Comparison of ENCODE assay signal across 17 cellular contexts in genomic region chr12:93126069-93126474, GRCh38.
DNase-seq lines count a peak whose midpoint lies in the region; ATAC-seq, FAIRE-seq and TF ChIP-seq lines count a peak whose summit lies in the region.
"Had no signal": no experiment of that assay in that cellular context is flagged by ENCODE, and none has a peak within 500 bp of the region (broad histone marks: within the 10 kb centered on the region; RNA-seq: fewer than 3 reads in every experiment).

No MANE protein-coding gene starts in this region.

- H3K9me3 Mint-ChIP-seq in progenitor cell of endocrine pancreas (ENCODE audit: low read depth) (no peaks in the 10 kb centered on the region), immature natural killer cell (no peaks in the 10 kb centered on the region)
- H3K9me3 Mint-ChIP-seq: CD14-positive monocyte had no signal

- H3K4me1 Mint-ChIP-seq in progenitor cell of endocrine pancreas (ENCODE audit: low read depth) (peaks cover 27% of the 10 kb centered on the region), immature natural killer cell (no peaks in the 10 kb centered on the region)

- H3K27ac Mint-ChIP-seq in progenitor cell of endocrine pancreas = no peak overlapping the region
- no peak overlapping the region for H3K27ac Mint-ChIP-seq in immature natural killer cell
- H3K27ac Mint-ChIP-seq: CD14-positive monocyte had no signal

- no peak for TF ChIP-seq CTCF in progenitor cell of endocrine pancreas (IDR thresholded peaks at IDR 0.05; ENCODE audit: unreplicated experiment)

- no peak for FAIRE-seq in frontal cortex (lab: Jason Lieb, UNC)
- FAIRE-seq: astrocyte, G401.6 had no signal

- H3K27me3 Mint-ChIP-seq in progenitor cell of endocrine pancreas (no peaks in the 10 kb centered on the region), immature natural killer cell (ENCODE audit: low read depth in 3 of 3) (peaks cover 0 to 2% (median 0%) of the 10 kb centered on the region in 3 donors)

- H3K36me3 Mint-ChIP-seq in progenitor cell of endocrine pancreas (ENCODE audit: insufficient read depth) (no peaks in the 10 kb centered on the region), immature natural killer cell (no peaks in the 10 kb centered on the region)
- H3K36me3 Mint-ChIP-seq: CD14-positive monocyte had no signal

- DNase-seq in myocyte (ENCODE audit: low read depth) (peak; percentile 57), progenitor cell of endocrine pancreas (ENCODE audit: low spot score, unreplicated experiment) (no peak), immature natural killer cell (no peak), frontal cortex (ENCODE audit: low spot score in 2 of 2) (no peak), OCI-M2 (lab: John Stamatoyannopoulos, UW; ENCODE audit: unreplicated experiment) (no peak)
- DNase-seq: NCI-H187 treated with DMSO at 0.1 percent for 48 hours; NK-92 treated with Interleukin-12 subunit alpha and Interleukin-12 subunit beta, amount 100 ng/mL, for 24 hours; ovary; SK-N-SH; stimulated activated naive CD4-positive, alpha-beta T cell treated with Interleukin-2 at 50 U/mL for 16 hours; WERI-Rb-1 had no signal

- TF ChIP-seq POLR2A in GM18505 (IDR thresholded peaks at IDR 0.05; ENCODE audit: borderline replicate concordance, extremely low read depth, insufficient read depth, insufficient read length) = no peak

- no peak overlapping the region for H3K4me3 Mint-ChIP-seq in progenitor cell of endocrine pancreas (ENCODE audit: low read depth)
- no peak overlapping the region for H3K4me3 Mint-ChIP-seq in immature natural killer cell
- H3K4me3 Mint-ChIP-seq: CD14-positive monocyte had no signal

- ATAC-seq in GM18505 (IDR thresholded peaks at IDR 0.05; ENCODE audit: unreplicated experiment) (peak; percentile 47), GM21447 (IDR thresholded peaks at IDR 0.05; ENCODE audit: unreplicated experiment) (peak; percentile 88), HG03457 (IDR thresholded peaks at IDR 0.05; ENCODE audit: unreplicated experiment) (peak; percentile 47)
